9 cellular contexts compared by ENCODE assay signal in the genomic region with DNA sequence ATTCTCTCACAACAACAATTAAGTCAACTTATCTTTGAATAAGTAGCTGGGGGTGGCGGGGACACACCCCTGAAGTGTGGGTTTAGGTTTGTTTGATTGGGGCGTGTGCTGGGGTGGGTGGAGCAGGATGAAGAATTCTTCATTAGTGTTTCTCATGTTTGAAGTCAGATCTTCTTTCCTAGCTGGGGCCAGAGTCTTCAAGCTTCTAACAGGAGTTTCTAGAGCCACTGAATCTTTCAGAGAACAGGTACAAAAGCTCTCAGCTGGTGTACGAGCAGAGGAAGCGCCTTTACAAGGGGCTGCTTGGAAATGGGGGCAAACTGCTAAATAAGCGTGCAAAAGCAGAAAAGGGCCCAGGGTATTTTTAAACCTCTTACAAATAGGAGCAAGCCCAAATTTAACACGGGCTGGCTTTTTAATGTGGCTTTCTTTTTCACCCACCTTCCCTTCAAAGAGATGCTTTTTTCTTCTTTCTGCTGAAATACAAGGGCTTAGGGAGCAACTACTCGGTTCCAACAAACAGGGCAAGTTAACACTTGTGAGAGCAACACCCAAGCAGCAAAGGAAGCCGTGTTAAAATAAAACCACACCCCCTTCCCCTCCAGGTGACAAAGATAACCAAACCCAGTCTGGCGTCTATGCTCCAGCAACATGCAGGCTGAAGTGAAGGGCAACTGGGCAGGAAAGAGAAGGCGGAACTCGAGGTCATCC.
DNase-seq lines count a peak whose midpoint lies in the region; ATAC-seq and TF ChIP-seq lines count a peak whose summit lies in the region.
"Had no signal": no experiment of that assay in that cellular context is flagged by ENCODE, and none has a peak within 500 bp of the region (broad histone marks: within the 10 kb centered on the region; RNA-seq: fewer than 3 reads in every experiment).

No MANE protein-coding gene starts in this region.

- TF ChIP-seq CTCF in mammary epithelial cell (conservative IDR thresholded peaks at IDR 0.05 in 1 of 2, IDR thresholded peaks at IDR 0.05 in 1 of 2; ENCODE audit: extremely low read depth in 1 of 2, insufficient read depth in 1 of 2, low read depth in 1 of 2, low read length in 2 of 2) (no peak), breast epithelium (IDR thresholded peaks at IDR 0.05) (no peak), transverse colon (IDR thresholded peaks at IDR 0.05) (no peak)

- peaks cover 10% of the 10 kb centered on the region for H3K36me3 Mint-ChIP-seq in activated CD4-positive, alpha-beta T cell treated with anti-CD3 and anti-CD28 coated beads, Interleukin-2, amount 10 ng/mL, durations not matched to agents 24 days and 14 days (ENCODE audit: low read depth)

- H3K4me2 ChIP-seq in mammary epithelial cell (ENCODE audit: insufficient read depth, low read depth, low read length): peak overlapping the region; percentile 37

- H3K27ac Mint-ChIP-seq in activated CD4-positive, alpha-beta T cell treated with anti-CD3 and anti-CD28 coated beads, Interleukin-2, amount 10 ng/mL, durations not matched to agents 24 days and 14 days: peak overlapping the region; percentile 90

- dilution Hi-C loops in mammary epithelial cell (cut with HindIII; ENCODE audit: low sequenced_read_pairs): no loop called here

- no peak overlapping the region for H3K9ac ChIP-seq in mammary epithelial cell (ENCODE audit: insufficient read depth, low read length)

- H3K27me3 Mint-ChIP-seq in activated CD4-positive, alpha-beta T cell treated with anti-CD3 and anti-CD28 coated beads, Interleukin-2, amount 10 ng/mL, durations not matched to agents 24 days and 14 days: no peaks in the 10 kb centered on the region

- intact Hi-C loops in mammary epithelial cell (cut with micrococcal nuclease): no loop called here
- intact Hi-C loops in breast epithelium (cut with DNase I; ENCODE audit: low total_unique reads): no loop called here
- intact Hi-C loops in activated CD4-positive, alpha-beta T cell treated with anti-CD3 and anti-CD28 coated beads, Interleukin-2, amount 10 ng/mL, durations not matched to agents 24 days and 14 days (cut with micrococcal nuclease): loop anchor here (1.0 kb wide), 3 partner anchors 40 to 91 kb away; a partner anchor contains a TSS
- intact Hi-C loops in transverse colon (cut with DNase I; ENCODE audit: low total_unique reads): no loop called here
- intact Hi-C loops in aorta (cut with DNase I): no loop called here

- CTCF ChIA-PET in mammary epithelial cell (lab: Charles Lee; ENCODE audit: low non-redundant PET): interaction anchor here (0.6 kb wide), 1 partner anchor 1061 kb away, joined by 3 read pairs; no protein-coding TSS in a partner anchor

- 42% methylated on average over 11 of the region's 11 CpGs for WGBS in mammary epithelial cell (ENCODE audit: low coverage, missing lambda C conversion rate)
- 42 to 43% methylated on average over 3 to 11 of the region's 11 CpGs for WGBS in transverse colon (ENCODE audit: low coverage in 1 of 2), 2 donors
- 67 to 70% methylated on average over 11 of the region's 11 CpGs for WGBS in aorta, 2 donors

- H3K4me3 ChIP-seq in mammary epithelial cell (replicated peaks in 1 of 3; ENCODE audit: insufficient read depth in 1 of 3, low read depth in 2 of 3, low read length in 3 of 3): no peak overlapping the region
- no peak overlapping the region for H3K4me3 ChIP-seq in breast epithelium
- H3K4me3 ChIP-seq in transverse colon: no peak overlapping the region
- H3K4me3 ChIP-seq in aorta (ENCODE audit: low read length in 2 of 2): no peak overlapping the region
- H3K4me3 ChIP-seq: SJSA1 had no signal

- H3K27me3 ChIP-seq in mammary epithelial cell (ENCODE audit: insufficient read depth, low read length): no peaks in the 10 kb centered on the region
- no peaks in the 10 kb centered on the region for H3K27me3 ChIP-seq in breast epithelium
- no peaks in the 10 kb centered on the region for H3K27me3 ChIP-seq in transverse colon
- no peaks in the 10 kb centered on the region for H3K27me3 ChIP-seq in aorta (ENCODE audit: control insufficient read depth in 1 of 2, insufficient read depth in 2 of 2, low read length in 1 of 2)

- in situ Hi-C loops in mammary epithelial cell (cut with MboI; ENCODE audit: low sequenced_read_pairs in 2 of 2): loop anchor here in 1 of 2 donors (25.0 kb wide), 1 partner anchor 664 kb away; no protein-coding TSS in a partner anchor
- in situ Hi-C loops in transverse colon (cut with MboI; ENCODE audit: low pct_ligation_motif_present in 1 of 4, low pct_unique_long_range_greater_than_20kb in 1 of 4, low sequenced_read_pairs in 3 of 4): no loop called here

- H4K20me1 ChIP-seq in mammary epithelial cell (ENCODE audit: insufficient read depth, low read length): no peaks in the 10 kb centered on the region

- BruUV-seq in mammary epithelial cell (replicated peaks; lab: Mats Ljungman, UMichigan): no TSS peak

- peaks cover 28% of the 10 kb centered on the region for H3K4me1 ChIP-seq in mammary epithelial cell (ENCODE audit: insufficient read depth, low read length)
- H3K4me1 ChIP-seq in breast epithelium: no peaks in the 10 kb centered on the region
- peaks cover 0 to 8% (median 0%) of the 10 kb centered on the region in 4 donors for H3K4me1 ChIP-seq in transverse colon
- H3K4me1 ChIP-seq in aorta (ENCODE audit: control insufficient read depth in 1 of 2, insufficient read depth in 2 of 2, low read length in 2 of 2): no peaks in the 10 kb centered on the region
- H3K4me1 ChIP-seq: SJSA1 had no signal

- H3K9me3 ChIP-seq in mammary epithelial cell (replicated peaks; ENCODE audit: insufficient read depth, low read length) (no peaks in the 10 kb centered on the region), breast epithelium (no peaks in the 10 kb centered on the region), transverse colon (no peaks in the 10 kb centered on the region), aorta (ENCODE audit: control insufficient read depth, low read length) (no peaks in the 10 kb centered on the region)

- ATAC-seq in aorta (ENCODE audit: low FRiP score): no peak

- TF ChIP-seq POLR2A in breast epithelium (IDR thresholded peaks at IDR 0.05): no peak
- no peak for TF ChIP-seq POLR2A in transverse colon (IDR thresholded peaks at IDR 0.05)

- peak overlapping the region; percentile 82 for H3K4me3 Mint-ChIP-seq in activated CD4-positive, alpha-beta T cell treated with anti-CD3 and anti-CD28 coated beads, Interleukin-2, amount 10 ng/mL, durations not matched to agents 24 days and 14 days

- no peak for TF ChIP-seq EP300 in transverse colon (IDR thresholded peaks at IDR 0.05; ENCODE audit: low read depth)

- DNase-seq in mammary epithelial cell (peak; percentile 38), breast epithelium (ENCODE audit: low spot score in 2 of 2) (no peak), epithelial cell of prostate (ENCODE audit: low read depth, low spot score) (no peak), transverse colon (peak; percentile 15), KG1 (lab: John Stamatoyannopoulos, UW) (no peak), NCI-H2196 treated with DMSO at 0.1 percent for 48 hours (lab: John Stamatoyannopoulos, UW; ENCODE audit: unreplicated experiment) (no peak), aorta (no peak)
- peak; percentile 89 for DNase-seq in activated CD4-positive, alpha-beta T cell treated with anti-CD3 and anti-CD28 coated beads, Interleukin-2, amount 10 ng/mL, durations not matched to agents 24 days and 14 days

- peaks cover 76% of the 10 kb centered on the region for H3K4me1 Mint-ChIP-seq in activated CD4-positive, alpha-beta T cell treated with anti-CD3 and anti-CD28 coated beads, Interleukin-2, amount 10 ng/mL, durations not matched to agents 24 days and 14 days

- H3K79me2 ChIP-seq in mammary epithelial cell (ENCODE audit: insufficient read depth, low read length): no peaks in the 10 kb centered on the region

- H3K27ac ChIP-seq in mammary epithelial cell (ENCODE audit: insufficient read depth, low read depth, low read length): no peak overlapping the region
- H3K27ac ChIP-seq in breast epithelium: no peak overlapping the region
- H3K27ac ChIP-seq in epithelial cell of prostate: peak overlapping the region; percentile 5
- peak overlapping the region in 3 of 4 donors; percentile 24 to 39 (median 29) for H3K27ac ChIP-seq in transverse colon
- H3K27ac ChIP-seq in aorta (ENCODE audit: low read depth in 1 of 2, low read length in 2 of 2): no peak overlapping the region
- H3K27ac ChIP-seq: SJSA1 had no signal

- peak overlapping the region; percentile 42 for H2AFZ ChIP-seq in mammary epithelial cell (ENCODE audit: low read depth, low read length)

- H3K36me3 ChIP-seq in mammary epithelial cell (ENCODE audit: insufficient read depth, low read length) (no peaks in the 10 kb centered on the region), breast epithelium (no peaks in the 10 kb centered on the region), transverse colon (no peaks in the 10 kb centered on the region), aorta (ENCODE audit: control insufficient read depth in 1 of 2, insufficient read depth in 2 of 2, low read length in 1 of 2) (no peaks in the 10 kb centered on the region)
- H3K36me3 ChIP-seq: SJSA1 had no signal

- H3K9me3 Mint-ChIP-seq in activated CD4-positive, alpha-beta T cell treated with anti-CD3 and anti-CD28 coated beads, Interleukin-2, amount 10 ng/mL, durations not matched to agents 24 days and 14 days: no peaks in the 10 kb centered on the region

Comparison
In these comparisons a context has a peak if more than half of its experiments do, and no peak if none do; other contexts are left out.
1. DNase-seq: peak in mammary epithelial cell (single experiment), activated CD4-positive, alpha-beta T cell treated with anti-CD3 and anti-CD28 coated beads, Interleukin-2, amount 10 ng/mL, durations not matched to agents 24 days and 14 days (single experiment) and transverse colon (single experiment); none in breast epithelium (0 of 2), epithelial cell of prostate (single experiment), KG1 (single experiment), NCI-H2196 treated with DMSO at 0.1 percent for 48 hours (single experiment) and aorta (0 of 2).
2. H3K27ac ChIP-seq: peak in epithelial cell of prostate (single experiment) and transverse colon (3 of 4); none in mammary epithelial cell (single experiment), breast epithelium (0 of 2) and aorta (0 of 2).